Comparison of ENCODE assay signal across 19 cellular contexts in genomic region chr2:241896746-241897201, GRCh38. TPM values are rescaled to one million over a fixed set of nuclear protein-coding genes. Genes with fewer than 3 reads are reported as not detected.
DNase-seq lines count a peak whose midpoint lies in the region; ATAC-seq and TF ChIP-seq lines count a peak whose summit lies in the region.
"Had no signal": no experiment of that assay in that cellular context is flagged by ENCODE, and none has a peak within 500 bp of the region (broad histone marks: within the 10 kb centered on the region; RNA-seq: fewer than 3 reads in every experiment).

No MANE protein-coding gene starts in this region.

- peaks cover 19% of the 10 kb centered on the region for H3K36me3 Mint-ChIP-seq in activated CD4-positive, alpha-beta memory T cell treated with anti-CD3 and anti-CD28 coated beads for 36 hours
- no peaks in the 10 kb centered on the region for H3K36me3 Mint-ChIP-seq in activated CD4-positive, alpha-beta memory T cell treated with anti-CD3 and anti-CD28 coated beads, Interleukin-2, amount 10 ng/mL, durations not matched to agents 7 days and 5 days (ENCODE audit: low read depth)
- H3K36me3 Mint-ChIP-seq in effector memory CD8-positive, alpha-beta T cell (ENCODE audit: insufficient read depth): peaks cover 30% of the 10 kb centered on the region

- H3K4me3 Mint-ChIP-seq in activated CD4-positive, alpha-beta memory T cell treated with anti-CD3 and anti-CD28 coated beads for 36 hours: no peak overlapping the region
- no peak overlapping the region for H3K4me3 Mint-ChIP-seq in activated CD4-positive, alpha-beta memory T cell treated with anti-CD3 and anti-CD28 coated beads, Interleukin-2, amount 10 ng/mL, durations not matched to agents 7 days and 5 days
- H3K4me3 Mint-ChIP-seq in effector memory CD8-positive, alpha-beta T cell: no peak overlapping the region
- H3K4me3 Mint-ChIP-seq: CD4-positive, alpha-beta memory T cell had no signal

- peaks cover 4% of the 10 kb centered on the region for H3K4me1 Mint-ChIP-seq in activated CD4-positive, alpha-beta memory T cell treated with anti-CD3 and anti-CD28 coated beads for 36 hours (ENCODE audit: low read depth)
- peaks cover 2% of the 10 kb centered on the region for H3K4me1 Mint-ChIP-seq in activated CD4-positive, alpha-beta memory T cell treated with anti-CD3 and anti-CD28 coated beads, Interleukin-2, amount 10 ng/mL, durations not matched to agents 7 days and 5 days
- peaks cover 0 to 6% of the 10 kb centered on the region in 2 donors for H3K4me1 Mint-ChIP-seq in effector memory CD8-positive, alpha-beta T cell (ENCODE audit: low read depth in 2 of 2)

- no peaks in the 10 kb centered on the region for H3K9me3 ChIP-seq in spleen
- H3K9me3 ChIP-seq: ascending aorta, heart right ventricle, SJSA1, transverse colon had no signal

- no peak for DNase-seq in activated CD4-positive, alpha-beta memory T cell treated with anti-CD3 and anti-CD28 coated beads for 36 hours
- no peak for DNase-seq in activated CD4-positive, alpha-beta memory T cell treated with anti-CD3 and anti-CD28 coated beads, Interleukin-2, amount 10 ng/mL, durations not matched to agents 7 days and 5 days
- no peak for DNase-seq in RWPE1 (ENCODE audit: low spot score)
- DNase-seq in effector memory CD8-positive, alpha-beta T cell: no peak
- DNase-seq in spleen: peak; percentile 46
- no peak for DNase-seq in C1 segment of cervical spinal cord (lab: John Stamatoyannopoulos, UW)
- DNase-seq: activated gamma-delta T cell; DMS79 treated with DMSO at 0.1 percent for 48 hours; heart right ventricle; stimulated activated CD4-positive, alpha-beta T cell treated with anti-CD3 and anti-CD28 coated beads, Interleukin-12 subunit alpha, Interleukin-12 subunit beta, amount 100 ng/mL, for 4 hours; transverse colon had no signal

- peaks cover 0 to 27% (median 0%) of the 10 kb centered on the region in 6 donors for H3K36me3 ChIP-seq in spleen
- H3K36me3 ChIP-seq: ascending aorta, heart right ventricle, SJSA1, transverse colon had no signal

- ATAC-seq in effector memory CD8-positive, alpha-beta T cell (replicated peaks): peak; percentile 14
- ATAC-seq in GM19467 (IDR thresholded peaks at IDR 0.05; ENCODE audit: unreplicated experiment) (no peak), HG03439 (IDR thresholded peaks at IDR 0.05; ENCODE audit: unreplicated experiment) (no peak)

- H3K27ac ChIP-seq in RWPE1: peak overlapping the region; percentile 32
- H3K27ac ChIP-seq in spleen: no peak overlapping the region
- H3K27ac ChIP-seq: SJSA1 had no signal

- H3K4me1 ChIP-seq in spleen: peaks cover 0 to 31% (median 16%) of the 10 kb centered on the region in 6 donors
- H3K4me1 ChIP-seq: ascending aorta, SJSA1 had no signal

- no peak for TF ChIP-seq POLR2A in spleen (IDR thresholded peaks at IDR 0.05)

- H3K9me3 Mint-ChIP-seq in activated CD4-positive, alpha-beta memory T cell treated with anti-CD3 and anti-CD28 coated beads for 36 hours: peaks cover 3% of the 10 kb centered on the region
- H3K9me3 Mint-ChIP-seq in activated CD4-positive, alpha-beta memory T cell treated with anti-CD3 and anti-CD28 coated beads, Interleukin-2, amount 10 ng/mL, durations not matched to agents 7 days and 5 days: peaks cover 3% of the 10 kb centered on the region
- no peaks in the 10 kb centered on the region for H3K9me3 Mint-ChIP-seq in effector memory CD8-positive, alpha-beta T cell
- H3K9me3 Mint-ChIP-seq: nephron had no signal

- peak overlapping the region; percentile 38 for H3K27ac Mint-ChIP-seq in activated CD4-positive, alpha-beta memory T cell treated with anti-CD3 and anti-CD28 coated beads for 36 hours
- H3K27ac Mint-ChIP-seq in activated CD4-positive, alpha-beta memory T cell treated with anti-CD3 and anti-CD28 coated beads, Interleukin-2, amount 10 ng/mL, durations not matched to agents 7 days and 5 days: no peak overlapping the region
- peak overlapping the region in 1 of 2 donors; percentile 94 for H3K27ac Mint-ChIP-seq in effector memory CD8-positive, alpha-beta T cell

- whole genome bisulfite sequencing in spleen, 5 donors: 82 to 93% (median 86%) methylated on average over 10 of the region's 10 CpGs

- CTCF ChIA-PET in activated CD4-positive, alpha-beta memory T cell treated with anti-CD3 and anti-CD28 coated beads for 36 hours (lab: Charles Lee): no interaction called here
- CTCF ChIA-PET in activated CD4-positive, alpha-beta memory T cell treated with anti-CD3 and anti-CD28 coated beads, Interleukin-2, amount 10 ng/mL, durations not matched to agents 7 days and 5 days (lab: Charles Lee): no interaction called here
- CTCF ChIA-PET in RWPE1 (lab: Yijun Ruan, JAX): no interaction called here

- POLR2A ChIA-PET in activated CD4-positive, alpha-beta memory T cell treated with anti-CD3 and anti-CD28 coated beads for 36 hours (lab: Charles Lee): no interaction called here
- POLR2A ChIA-PET in activated CD4-positive, alpha-beta memory T cell treated with anti-CD3 and anti-CD28 coated beads, Interleukin-2, amount 10 ng/mL, durations not matched to agents 7 days and 5 days (lab: Charles Lee): no interaction called here
- POLR2A ChIA-PET in RWPE1 (lab: Yijun Ruan, JAX; ENCODE audit: low non-redundant PET): no interaction called here

- no peak overlapping the region for H3K4me3 ChIP-seq in spleen
- H3K4me3 ChIP-seq: ascending aorta, heart right ventricle, SJSA1, transverse colon had no signal

- TF ChIP-seq CTCF in RWPE1 (conservative IDR thresholded peaks at IDR 0.05; ENCODE audit: low read depth) (no peak), spleen (IDR thresholded peaks at IDR 0.05 in 8 of 11, conservative IDR thresholded peaks at IDR 0.05 in 3 of 11) (no peak)

- intact Hi-C loops in activated CD4-positive, alpha-beta memory T cell treated with anti-CD3 and anti-CD28 coated beads for 36 hours (cut with micrococcal nuclease): no loop called here
- intact Hi-C loops in spleen (cut with DNase I; ENCODE audit: low total_unique reads): no loop called here

- H3K27me3 ChIP-seq in spleen (replicated peaks in 1 of 7): no peaks in the 10 kb centered on the region
- H3K27me3 ChIP-seq: ascending aorta, transverse colon had no signal

- H3K27me3 Mint-ChIP-seq in activated CD4-positive, alpha-beta memory T cell treated with anti-CD3 and anti-CD28 coated beads for 36 hours: peaks cover 2% of the 10 kb centered on the region
- no peaks in the 10 kb centered on the region for H3K27me3 Mint-ChIP-seq in activated CD4-positive, alpha-beta memory T cell treated with anti-CD3 and anti-CD28 coated beads, Interleukin-2, amount 10 ng/mL, durations not matched to agents 7 days and 5 days
- H3K27me3 Mint-ChIP-seq in effector memory CD8-positive, alpha-beta T cell: no peaks in the 10 kb centered on the region
- H3K27me3 Mint-ChIP-seq: CD4-positive, alpha-beta memory T cell had no signal

RNA-seq across cellular contexts. Expression of gene RTP5, which starts 27.2 kb away (rescaled TPM):
- total RNA-seq in activated CD4-positive, alpha-beta memory T cell treated with anti-CD3 and anti-CD28 coated beads for 36 hours: under 1 TPM; 0.10 to 0.12 TPM
- total RNA-seq in activated CD4-positive, alpha-beta memory T cell treated with anti-CD3 and anti-CD28 coated beads, Interleukin-2, amount 10 ng/mL, durations not matched to agents 7 days and 5 days: under 1 TPM in 1 of 2 experiments, not detected in 1; 0.13 TPM
- total RNA-seq in spleen: 1 to 10 TPM in 4 of 7 donors, under 1 TPM in 3; 0.34 to 2.2 (median 1.0) TPM
- under 1 TPM; 0.39 to 0.93 (median 0.49) TPM for polyA plus RNA-seq in spleen
- total RNA-seq: ascending aorta, heart right ventricle, mesenteric fat pad, pulmonary artery endothelial cell, SJSA1 had no signal
- polyA plus RNA-seq: CD4-positive, alpha-beta memory T cell had no signal

RNA-seq across cellular contexts. Expression of gene PDCD1, which starts 38.1 kb away (rescaled TPM):
- total RNA-seq in activated CD4-positive, alpha-beta memory T cell treated with anti-CD3 and anti-CD28 coated beads for 36 hours: 10 to 100 TPM; 47.4 to 47.6 TPM
- total RNA-seq in activated CD4-positive, alpha-beta memory T cell treated with anti-CD3 and anti-CD28 coated beads, Interleukin-2, amount 10 ng/mL, durations not matched to agents 7 days and 5 days: 10 to 100 TPM; 17.2 to 17.9 TPM
- total RNA-seq in spleen: 1 to 10 TPM; 3.1 to 7.9 (median 5.4) TPM
- 1 to 10 TPM; 2.7 to 7.3 (median 5.2) TPM for polyA plus RNA-seq in spleen
- total RNA-seq: ascending aorta, pulmonary artery endothelial cell, SJSA1 had no signal
